In the genomic region with DNA sequence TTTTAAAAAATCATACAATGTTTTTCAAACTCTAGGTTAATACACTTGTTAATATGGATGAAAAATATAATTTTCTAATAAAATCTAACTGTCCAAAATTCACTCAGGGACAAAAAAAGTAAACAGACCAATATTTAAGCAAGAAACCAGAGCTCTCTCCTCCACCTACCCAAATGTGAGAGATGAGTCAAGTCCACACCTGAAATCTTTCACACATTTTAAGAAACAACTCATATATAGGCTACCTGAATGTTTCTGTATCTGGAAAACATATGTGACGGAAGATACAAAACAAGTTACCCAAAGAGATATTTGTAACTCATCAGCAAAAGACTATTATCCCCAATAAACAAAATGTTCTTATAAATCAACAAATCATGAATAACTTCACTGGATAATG, we compare ENCODE assay signal across 28 cellular contexts. TPM values are rescaled to one million over a fixed set of nuclear protein-coding genes. Genes with fewer than 3 reads are reported as not detected.
A peak's percentile ranks its signal among the peaks of the same experiment; 100 is the strongest.
DNase-seq lines count a peak whose midpoint lies in the region; ATAC-seq and TF ChIP-seq lines count a peak whose summit lies in the region.
"Had no signal": no experiment of that assay in that cellular context is flagged by ENCODE, and none has a peak within 500 bp of the region (broad histone marks: within the 10 kb centered on the region; RNA-seq: fewer than 3 reads in every experiment).

No MANE protein-coding gene starts in this region.

- H3K9me3 ChIP-seq in breast epithelium = no peaks in the 10 kb centered on the region
- H3K9me3 ChIP-seq in SJSA1 (replicated peaks) = no peaks in the 10 kb centered on the region
- H3K9me3 ChIP-seq in esophagus muscularis mucosa = no peaks in the 10 kb centered on the region
- no peaks in the 10 kb centered on the region for H3K9me3 ChIP-seq in CD8-positive, alpha-beta T cell (ENCODE audit: low read length)
- H3K9me3 ChIP-seq: Caco-2, prostate gland, thyroid gland had no signal

- peaks cover 4% of the 10 kb centered on the region for H3K36me3 Mint-ChIP-seq in MCF 10A (ENCODE audit: insufficient read depth, unreplicated experiment)
- peaks cover 21% of the 10 kb centered on the region for H3K36me3 Mint-ChIP-seq in nephron (ENCODE audit: low read depth)
- H3K36me3 Mint-ChIP-seq in CD8-positive, alpha-beta T cell = no peaks in the 10 kb centered on the region
- H3K36me3 Mint-ChIP-seq: T-cell had no signal

- TF ChIP-seq CTCF in MCF 10A (IDR thresholded peaks at IDR 0.05; ENCODE audit: unreplicated experiment) (no peak), breast epithelium (IDR thresholded peaks at IDR 0.05) (no peak), nephron (IDR thresholded peaks at IDR 0.05; ENCODE audit: unreplicated experiment in 3 of 3) (no peak), esophagus muscularis mucosa (IDR thresholded peaks at IDR 0.05) (no peak)
- TF ChIP-seq CTCF in CD8-positive, alpha-beta T cell (IDR thresholded peaks at IDR 0.05) = no peak

- no peak overlapping the region for H3K4me3 Mint-ChIP-seq in MCF 10A (ENCODE audit: unreplicated experiment)
- H3K4me3 Mint-ChIP-seq in nephron = no peak overlapping the region
- H3K4me3 Mint-ChIP-seq in CD8-positive, alpha-beta T cell = no peak overlapping the region
- H3K4me3 Mint-ChIP-seq: activated CD8-positive, alpha-beta T cell treated with anti-CD3 and anti-CD28 coated beads for 36 hours; activated naive CD4-positive, alpha-beta T cell treated with anti-CD3 and anti-CD28 coated beads for 36 hours; neural crest cell; T-cell had no signal

- no peak for ATAC-seq in HG03469 (IDR thresholded peaks at IDR 0.05; ENCODE audit: unreplicated experiment)
- ATAC-seq in CD8-positive, alpha-beta T cell = no peak
- ATAC-seq: activated CD8-positive, alpha-beta T cell treated with anti-CD3 and anti-CD28 coated beads for 36 hours; left ventricle myocardium superior; T-cell had no signal

- H3K4me1 ChIP-seq in breast epithelium (no peaks in the 10 kb centered on the region), SJSA1 (replicated peaks) (peaks cover 40% of the 10 kb centered on the region), esophagus muscularis mucosa (peaks cover 7 to 74% (median 62%) of the 10 kb centered on the region in 4 donors)
- H3K4me1 ChIP-seq in CD8-positive, alpha-beta T cell (ENCODE audit: insufficient read depth, low read length) = no peaks in the 10 kb centered on the region
- H3K4me1 ChIP-seq: prostate gland had no signal

- H3K27ac ChIP-seq in breast epithelium (no peak overlapping the region), SJSA1 (peak overlapping the region; percentile 40; the same call in 1 of the 2 replicates), esophagus muscularis mucosa (replicated peaks in 1 of 4) (peak overlapping the region in 1 of 4 donors; percentile 69)
- no peak overlapping the region for H3K27ac ChIP-seq in CD8-positive, alpha-beta T cell (ENCODE audit: low read depth, low read length)
- H3K27ac ChIP-seq: prostate gland, thyroid gland had no signal

- H3K27ac Mint-ChIP-seq in MCF 10A (ENCODE audit: low read depth, unreplicated experiment) = peak overlapping the region; percentile 83
- H3K27ac Mint-ChIP-seq in nephron = peak overlapping the region in 2 of 3 experiments; percentile 7 to 66
- H3K27ac Mint-ChIP-seq in CD8-positive, alpha-beta T cell = no peak overlapping the region
- H3K27ac Mint-ChIP-seq: activated CD8-positive, alpha-beta T cell treated with anti-CD3 and anti-CD28 coated beads for 36 hours; activated naive CD4-positive, alpha-beta T cell treated with anti-CD3 and anti-CD28 coated beads for 36 hours had no signal

- H3K36me3 ChIP-seq in breast epithelium = no peaks in the 10 kb centered on the region
- H3K36me3 ChIP-seq in SJSA1 = no peaks in the 10 kb centered on the region
- no peaks in the 10 kb centered on the region for H3K36me3 ChIP-seq in esophagus muscularis mucosa
- H3K36me3 ChIP-seq in CD8-positive, alpha-beta T cell (ENCODE audit: insufficient read depth, low read length) = no peaks in the 10 kb centered on the region
- H3K36me3 ChIP-seq: prostate gland, thyroid gland had no signal

- WGBS in esophagus muscularis mucosa = 85% methylated on average over 1 of the region's 1 CpG

- BruUV-seq in MCF 10A (replicated peaks; lab: Mats Ljungman, UMichigan) = no TSS peak

- intact Hi-C loops in MCF 10A (cut with micrococcal nuclease) = no loop called here
- intact Hi-C loops in breast epithelium (cut with DNase I; ENCODE audit: low total_unique reads) = loop anchor here (10.0 kb wide), 1 partner anchor 1480 kb away; no protein-coding TSS in a partner anchor
- intact Hi-C loops in esophagus muscularis mucosa (cut with DNase I) = no loop called here
- intact Hi-C loops in CD8-positive, alpha-beta T cell (cut with DNase I, micrococcal nuclease) = no loop called here

- no peak for TF ChIP-seq EP300 in esophagus muscularis mucosa (IDR thresholded peaks at IDR 0.05)

- no peaks in the 10 kb centered on the region for H3K9me3 Mint-ChIP-seq in MCF 10A (ENCODE audit: unreplicated experiment)
- no peaks in the 10 kb centered on the region for H3K9me3 Mint-ChIP-seq in nephron
- no peaks in the 10 kb centered on the region for H3K9me3 Mint-ChIP-seq in CD8-positive, alpha-beta T cell
- H3K9me3 Mint-ChIP-seq: activated CD8-positive, alpha-beta T cell treated with anti-CD3 and anti-CD28 coated beads for 36 hours; activated naive CD4-positive, alpha-beta T cell treated with anti-CD3 and anti-CD28 coated beads for 36 hours; neural crest cell; T-cell had no signal

- CTCF ChIA-PET in MCF 10A (lab: Yijun Ruan, JAX) = interaction anchor here (0.5 to 1.2 kb wide), 4 partner anchors 65 to 1264 kb away, joined by 3 to 6 read pairs (median 4); partner anchors contain the start of gene TSHZ1
- CTCF ChIA-PET in CD8-positive, alpha-beta T cell (lab: Charles Lee) = no interaction called here

- H3K27me3 ChIP-seq in breast epithelium (no peaks in the 10 kb centered on the region), SJSA1 (replicated peaks) (no peaks in the 10 kb centered on the region), esophagus muscularis mucosa (no peaks in the 10 kb centered on the region)
- H3K27me3 ChIP-seq in CD8-positive, alpha-beta T cell (ENCODE audit: insufficient read depth, low read length) = no peaks in the 10 kb centered on the region
- H3K27me3 ChIP-seq: thyroid gland had no signal

- no peak for DNase-seq in MCF 10A (ENCODE audit: unreplicated experiment)
- DNase-seq in breast epithelium (ENCODE audit: low spot score in 2 of 2) = no peak
- no peak for DNase-seq in SJSA1 (ENCODE audit: low read depth in 1 of 2, low spot score in 2 of 2)
- no peak for DNase-seq in esophagus muscularis mucosa (ENCODE audit: extremely low spot score)
- no peak for DNase-seq in GF-D8 (lab: John Stamatoyannopoulos, UW)
- DNase-seq in CD8-positive, alpha-beta T cell = no peak
- DNase-seq: activated CD4-positive, CD25-positive, alpha-beta regulatory T cell treated with anti-CD3 and anti-CD28 coated beads, Interleukin-2, amount 50 U/mL, for 72 hours; activated CD8-positive, alpha-beta T cell treated with anti-CD3 and anti-CD28 coated beads for 36 hours; activated naive CD4-positive, alpha-beta T cell treated with anti-CD3 and anti-CD28 coated beads for 36 hours; activated T-cell treated with anti-CD3 and anti-CD28 coated beads for 4 hours; Caco-2; caudate nucleus; DMS79 treated with DMSO at 0.1 percent for 48 hours; foreskin fibroblast; KG1; MV-4-11; NCI-H1694; Right ventricle myocardium superior; small intestine; stimulated activated CD4-positive, alpha-beta T cell treated with anti-CD3 and anti-CD28 coated beads, Interleukin-2, amount 100 ng/mL, for 48 hours; stimulated activated naive CD4-positive, alpha-beta T cell; T-cell; thyroid gland had no signal

- H3K4me1 Mint-ChIP-seq in MCF 10A (ENCODE audit: insufficient read depth, unreplicated experiment) (peaks cover 34% of the 10 kb centered on the region), nephron (peaks cover 68% of the 10 kb centered on the region)
- peaks cover 27% of the 10 kb centered on the region for H3K4me1 Mint-ChIP-seq in CD8-positive, alpha-beta T cell (ENCODE audit: low read depth)

- TF ChIP-seq POLR2A in breast epithelium (IDR thresholded peaks at IDR 0.05) (no peak), esophagus muscularis mucosa (IDR thresholded peaks at IDR 0.05; ENCODE audit: low read depth) (no peak)

- POLR2A ChIA-PET in MCF 10A (lab: Yijun Ruan, JAX) = interaction anchor here (0.8 to 3.4 kb wide), 9 partner anchors 11 to 145 kb away, joined by 4 to 18 read pairs (median 7); no protein-coding TSS in a partner anchor
- POLR2A ChIA-PET in CD8-positive, alpha-beta T cell (lab: Charles Lee) = no interaction called here

- no peaks in the 10 kb centered on the region for H3K27me3 Mint-ChIP-seq in MCF 10A (ENCODE audit: insufficient read depth, unreplicated experiment)
- no peaks in the 10 kb centered on the region for H3K27me3 Mint-ChIP-seq in nephron (ENCODE audit: low read depth)
- H3K27me3 Mint-ChIP-seq in CD8-positive, alpha-beta T cell (ENCODE audit: low read depth) = peaks cover 5% of the 10 kb centered on the region

- no peak overlapping the region for H3K4me3 ChIP-seq in breast epithelium
- H3K4me3 ChIP-seq in SJSA1 = no peak overlapping the region
- H3K4me3 ChIP-seq in esophagus muscularis mucosa = no peak overlapping the region
- no peak overlapping the region for H3K4me3 ChIP-seq in CD8-positive, alpha-beta T cell (ENCODE audit: low read depth, low read length)
- H3K4me3 ChIP-seq: prostate gland, thyroid gland had no signal

RNA-seq across cellular contexts. Expression of gene ZNF516, which starts 20.2 kb away (rescaled TPM):
- total RNA-seq in MCF 10A (2022) (28.3 and 40.1 TPM in 2 replicates), breast epithelium (10 to 100 TPM; 12.0 to 33.4 (median 24.0) TPM), esophagus muscularis mucosa (10 to 100 TPM; 28.5 to 44.9 (median 35.8) TPM)
- 9.0 and 17.4 TPM in 2 replicates for total RNA-seq in SJSA1 (2014; rRNA removed; shearing (Covaris generic))
- 10 to 100 TPM; 19.5 to 19.6 TPM for total RNA-seq in CD8-positive, alpha-beta T cell
